In the genomic region with DNA sequence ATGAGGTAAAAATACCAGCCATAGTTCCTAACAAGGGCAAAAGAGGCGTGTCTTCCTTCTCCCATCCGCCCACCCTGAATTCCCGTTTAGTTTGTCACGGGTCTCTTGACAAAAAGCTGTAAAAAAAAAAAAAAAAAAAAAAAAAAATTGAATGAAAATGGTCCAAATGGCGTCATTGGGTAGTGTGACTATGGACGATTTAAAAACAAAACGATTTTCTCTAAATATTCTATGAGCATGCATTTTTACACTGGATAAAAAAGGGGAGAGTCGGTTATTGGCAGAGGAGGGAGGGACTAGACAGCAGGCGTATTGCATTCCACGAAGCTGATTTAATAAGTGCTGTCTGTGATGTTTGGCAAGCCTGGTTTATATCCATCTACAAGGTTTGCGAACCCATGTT, we compare ENCODE assay signal across 8 cellular contexts. TPM values are rescaled to one million over a fixed set of nuclear protein-coding genes. Genes with fewer than 3 reads are reported as not detected.
DNase-seq lines count a peak whose midpoint lies in the region; ATAC-seq and TF ChIP-seq lines count a peak whose summit lies in the region.

A gene (plus strand): TSS at position 338 of the 403 bp plus-strand sequence. CDS start 35,214 bp downstream, outside the sequence.

- peaks cover 0 to 13% (median 0%) of the 10 kb centered on the region in 4 donors for H3K4me1 ChIP-seq in tibial nerve

- no peak for TF ChIP-seq CTCF in GM12865 (IDR thresholded peaks at IDR 0.05; ENCODE audit: insufficient read depth, low read depth, low read length, missing control alignments)
- no peak for TF ChIP-seq CTCF in lower leg skin (IDR thresholded peaks at IDR 0.05)
- no peak for TF ChIP-seq CTCF in tibial nerve (IDR thresholded peaks at IDR 0.05)

- TF ChIP-seq EP300 in tibial nerve (IDR thresholded peaks at IDR 0.05): no peak

- no peaks in the 10 kb centered on the region for H3K9me3 ChIP-seq in tibial nerve

- intact Hi-C loops in lower leg skin (cut with DNase I; ENCODE audit: low total_unique reads): no loop called here

- H3K36me3 ChIP-seq in tibial nerve: no peaks in the 10 kb centered on the region

- H3K27ac ChIP-seq in tibial nerve: peak within 1 kb of the TSS; percentile 21 to 86 (median 62)

- 1 to 8% methylated on average over 11 of the region's 11 CpGs for WGBS in lower leg skin, 2 donors
- 0 to 11% methylated on average over 11 of the region's 11 CpGs for WGBS in tibial nerve, 2 donors

- no peak for DNase-seq in GM12865 (ENCODE audit: low read depth)
- peak; percentile 45 for DNase-seq in NCI-H524 treated with DMSO at 0.1 percent for 48 hours (lab: John Stamatoyannopoulos, UW)
- DNase-seq in cerebellar cortex (ENCODE audit: low spot score): peak; percentile 60
- DNase-seq in lower leg skin (ENCODE audit: low spot score in 2 of 2): no peak
- DNase-seq in tibial nerve (ENCODE audit: low spot score in 2 of 2): peak in 1 of 2 donors; percentile 4
- no peak for DNase-seq in foreskin melanocyte

- H3K27me3 ChIP-seq in tibial nerve: peaks cover 0 to 26% of the 10 kb centered on the region in 2 donors

- ATAC-seq in GM21390 (IDR thresholded peaks at IDR 0.05; ENCODE audit: unreplicated experiment) (no peak), HG02610 (IDR thresholded peaks at IDR 0.05; ENCODE audit: unreplicated experiment) (no peak)

- TF ChIP-seq POLR2A in lower leg skin (IDR thresholded peaks at IDR 0.05) (no peak), tibial nerve (IDR thresholded peaks at IDR 0.05) (no peak)

- H3K4me3 ChIP-seq in GM12865 (ENCODE audit: low read depth, low read length) (peak within 1 kb of the TSS; percentile 34), lower leg skin (ENCODE audit: low read depth, poor library complexity, severe bottlenecking) (peak within 1 kb of the TSS; percentile 23), tibial nerve (peak within 1 kb of the TSS; percentile 37 to 67 (median 50))

RNA-seq across cellular contexts. Expression of the gene that starts here (rescaled TPM):
- total RNA-seq in lower leg skin: under 1 TPM in 1 of 4 donors, not detected in 3; 0.12 TPM
- under 1 TPM in 1 of 4 donors, not detected in 3; 0.42 TPM for total RNA-seq in tibial nerve

Comparison
In these comparisons a context has a peak if more than half of its experiments do, and no peak if none do; other contexts are left out.
1. DNase-seq: peak in NCI-H524 treated with DMSO at 0.1 percent for 48 hours (single experiment) and cerebellar cortex (single experiment); none in GM12865 (single experiment), lower leg skin (0 of 2) and foreskin melanocyte (single experiment).
2. Peak in every context shown above with its lines, with median percentiles within 50 percentile points of each other: H3K4me3 ChIP-seq.